ENCODE assay signal across 16 cellular contexts in genomic region chr1:245298781-245299180, GRCh38.
DNase-seq lines count a peak whose midpoint lies in the region; ATAC-seq and TF ChIP-seq lines count a peak whose summit lies in the region.
"Had no signal": no experiment of that assay in that cellular context is flagged by ENCODE, and none has a peak within 500 bp of the region (broad histone marks: within the 10 kb centered on the region; RNA-seq: fewer than 3 reads in every experiment).

No MANE protein-coding gene starts in this region.

- H4K20me1 ChIP-seq in osteoblast (ENCODE audit: insufficient read depth, low read length): no peaks in the 10 kb centered on the region

- no peak for ATAC-seq in HG03045 (IDR thresholded peaks at IDR 0.05; ENCODE audit: unreplicated experiment)
- ATAC-seq: activated T-helper 17 cell treated with anti-CD3 and anti-CD28 coated beads, Interleukin-2, amount 50 U/mL, for 72 hours; CD8-positive, alpha-beta T cell; HCT116; WTC11 had no signal

- H3K36me3 ChIP-seq in BJ (ENCODE audit: control insufficient read depth, insufficient read depth, low read length) (peaks cover 2% of the 10 kb centered on the region; the same call in 1 of the 2 replicates), osteoblast (ENCODE audit: insufficient read depth, low read length) (no peaks in the 10 kb centered on the region), A673 (ENCODE audit: insufficient read depth, low read length, poor library complexity, severe bottlenecking) (no peaks in the 10 kb centered on the region)
- H3K36me3 ChIP-seq: sigmoid colon, vagina had no signal

- H3K27ac ChIP-seq in osteoblast (ENCODE audit: low read depth, low read length): no peak overlapping the region
- no peak overlapping the region for H3K27ac ChIP-seq in A673 (ENCODE audit: low read depth, low read length, poor library complexity, severe bottlenecking)
- H3K27ac ChIP-seq: sigmoid colon, vagina had no signal

- POLR2A ChIA-PET in BJ (lab: Charles Lee): interaction anchor here (0.6 to 0.7 kb wide), 2 partner anchors 14 to 147 kb away, joined by 3 to 18 read pairs; no protein-coding TSS in a partner anchor
- POLR2A ChIA-PET in A673 (lab: Charles Lee; ENCODE audit: low non-redundant PET): no interaction called here

- no TSS peak for BruUV-seq in A673 (replicated peaks; lab: Mats Ljungman, UMichigan)

- peak overlapping the region; percentile 74 for H3K4me2 ChIP-seq in osteoblast (ENCODE audit: insufficient read depth, low read length)

- intact Hi-C loops in A673 (cut with micrococcal nuclease; ENCODE audit: unreplicated experiment): no loop called here

- H2AFZ ChIP-seq in osteoblast (ENCODE audit: low read length): peak overlapping the region; percentile 51

- no peaks in the 10 kb centered on the region for H3K79me2 ChIP-seq in osteoblast (ENCODE audit: insufficient read depth, low read length)

- peak; percentile 41 for DNase-seq in BJ (ENCODE audit: low read depth)
- DNase-seq in NCI-H2029 treated with DMSO at 0.1 percent for 48 hours (lab: John Stamatoyannopoulos, UW): peak; percentile 17
- peak; percentile 93 for DNase-seq in epithelial cell of proximal tubule (ENCODE audit: low read depth)
- DNase-seq in osteoblast (ENCODE audit: insufficient read length, low spot score, missing footprints): peak; percentile 72
- no peak for DNase-seq in ecto neural progenitor cell (ENCODE audit: low spot score)
- DNase-seq in A673 (ENCODE audit: low spot score): no peak
- DNase-seq in RPMI8226: no peak
- DNase-seq: CD8-positive, alpha-beta T cell; KBM-7; NCI-H345; sigmoid colon had no signal

- peaks cover 6% of the 10 kb centered on the region for H3K4me1 ChIP-seq in osteoblast (ENCODE audit: insufficient read depth, low read length)
- H3K4me1 ChIP-seq in A673 (ENCODE audit: insufficient read depth, low read length, poor library complexity, severe bottlenecking): no peaks in the 10 kb centered on the region

- no peaks in the 10 kb centered on the region for H3K9me3 ChIP-seq in osteoblast (ENCODE audit: low read depth, low read length)
- H3K9me3 ChIP-seq in A673 (ENCODE audit: low read depth, low read length, poor library complexity, severe bottlenecking): no peaks in the 10 kb centered on the region
- H3K9me3 ChIP-seq: sigmoid colon, vagina had no signal

- CTCF ChIA-PET in BJ (lab: Yijun Ruan, JAX) (interaction anchor here (0.7 to 1.7 kb wide), 5 partner anchors 10 to 145 kb away, joined by 3 to 4 read pairs (median 4); no protein-coding TSS in a partner anchor), A673 (lab: Charles Lee) (interaction anchor here (0.5 kb wide), 1 partner anchor 312 kb away, joined by 4 read pairs; no protein-coding TSS in a partner anchor)

- TF ChIP-seq CTCF in BJ (IDR thresholded peaks at IDR 0.05; ENCODE audit: insufficient read depth, low read depth, low read length): no peak
- TF ChIP-seq CTCF in epithelial cell of proximal tubule (conservative IDR thresholded peaks at IDR 0.05; ENCODE audit: low read depth, low read length): no peak
- no peak for TF ChIP-seq CTCF in osteoblast (IDR thresholded peaks at IDR 0.05; ENCODE audit: extremely low read depth, low read depth, low read length)
- TF ChIP-seq CTCF in A673 (conservative IDR thresholded peaks at IDR 0.05; ENCODE audit: low read depth, low read length): no peak

- H3K4me3 ChIP-seq in BJ (ENCODE audit: low read depth, low read length): no peak overlapping the region
- H3K4me3 ChIP-seq in epithelial cell of proximal tubule (ENCODE audit: low read depth, low read length): peak overlapping the region; percentile 22
- H3K4me3 ChIP-seq in osteoblast (ENCODE audit: insufficient read depth, low read length): peak overlapping the region; percentile 42
- H3K4me3 ChIP-seq in A673 (ENCODE audit: low read depth, low read length, poor library complexity, severe bottlenecking): no peak overlapping the region
- H3K4me3 ChIP-seq: sigmoid colon, vagina had no signal

- H3K27me3 ChIP-seq in BJ (ENCODE audit: control insufficient read depth, insufficient read depth, low read length) (no peaks in the 10 kb centered on the region), osteoblast (ENCODE audit: insufficient read depth, low read length) (peaks cover 5% of the 10 kb centered on the region), A673 (replicated peaks; ENCODE audit: insufficient read depth, low read depth, low read length, poor library complexity) (peaks cover 41% of the 10 kb centered on the region)
- H3K27me3 ChIP-seq: sigmoid colon, vagina had no signal

Comparison
In these comparisons a context has a peak if more than half of its experiments do, and no peak if none do; other contexts are left out.
1. DNase-seq: peak in BJ (single experiment), NCI-H2029 treated with DMSO at 0.1 percent for 48 hours (single experiment), epithelial cell of proximal tubule (single experiment) and osteoblast (single experiment); none in ecto neural progenitor cell (single experiment), A673 (single experiment) and RPMI8226 (single experiment).
2. H3K4me3 ChIP-seq: peak in epithelial cell of proximal tubule (single experiment) and osteoblast (single experiment); none in BJ (single experiment) and A673 (single experiment).